22 cellular contexts compared by ENCODE assay signal in the genomic region with DNA sequence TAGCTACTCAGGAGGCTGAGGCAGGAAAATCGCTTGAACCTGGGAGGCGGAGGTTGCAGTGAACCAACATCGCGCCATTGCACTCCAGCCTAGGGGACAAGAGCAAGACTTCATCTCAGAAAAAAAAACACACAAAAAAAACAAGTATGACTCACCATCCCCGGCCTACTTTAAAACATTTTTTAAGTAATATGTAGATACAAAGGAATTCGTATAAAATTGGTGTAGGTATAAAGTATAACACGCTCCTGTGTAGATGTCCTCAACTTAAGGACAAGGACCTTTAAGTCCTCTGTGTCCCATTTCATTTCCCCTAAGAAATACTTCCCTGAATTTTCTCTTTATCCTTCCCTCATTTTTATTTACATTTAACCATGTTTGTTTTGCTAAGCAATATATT.
"Had no signal": no experiment of that assay in that cellular context is flagged by ENCODE, and none has a peak within 500 bp of the region (broad histone marks: within the 10 kb centered on the region; RNA-seq: fewer than 3 reads in every experiment).

No MANE protein-coding gene starts in this region.

- ATAC-seq: Panc1, T-cell had no signal

- H3K4me3 ChIP-seq: MG63 had no signal

- DNase-seq: Karpas-422, KG1, MG63, NCI-H1092, NCI-H1105 treated with DMSO at 0.1 percent for 48 hours, NCI-H1436, NCI-H187, NCI-H2029, NCI-H2081 treated with DMSO at 0.1 percent for 48 hours, NCI-H2171, NCI-H226, NCI-H446, NCI-H510A, NCI-H524 treated with DMSO at 0.1 percent for 48 hours, NCI-H69, NCI-H774, SHP77, SK-N-SH, SW 1271, T-cell had no signal

- H3K27ac ChIP-seq: RWPE1 had no signal

- H3K36me3 ChIP-seq: MG63 had no signal

- H3K9me2 ChIP-seq: SK-N-SH had no signal

- H3K4me2 ChIP-seq: SK-N-SH had no signal

- H3K9ac ChIP-seq: SK-N-SH had no signal

- H3K9me3 ChIP-seq: MG63, SK-N-SH had no signal

- H3K27me3 ChIP-seq: MG63 had no signal
